Comparison of ENCODE assay signal across 2 cellular contexts in the genomic region with DNA sequence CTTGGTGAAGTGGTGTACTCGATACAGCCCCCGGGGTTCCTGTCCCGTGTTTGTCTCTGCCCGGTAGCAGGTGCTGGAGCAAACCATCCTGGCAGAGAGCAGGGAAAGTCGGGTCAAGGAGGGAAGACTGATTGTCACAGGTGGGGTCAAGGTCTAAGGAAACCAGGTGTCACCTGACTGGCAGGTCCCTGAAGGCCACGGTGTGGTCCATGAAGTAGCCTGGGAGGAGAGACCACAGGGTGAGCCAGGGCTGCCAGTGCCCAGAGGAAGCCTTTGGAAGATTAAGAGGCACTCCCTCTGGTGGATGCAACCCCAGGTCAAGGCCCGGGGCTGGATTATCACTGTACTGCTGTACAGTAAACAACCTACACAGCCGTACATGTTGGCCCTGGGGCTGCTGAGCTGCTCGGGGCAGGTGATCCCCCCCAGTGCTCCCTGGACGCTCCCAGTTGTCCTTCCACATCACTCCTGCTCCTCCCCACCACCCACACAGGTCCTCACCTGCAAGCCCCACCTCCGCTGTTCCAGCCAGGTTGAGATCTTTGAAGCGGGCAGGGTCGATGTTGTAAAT.
TF ChIP-seq lines count a peak whose summit lies in the region.

No MANE protein-coding gene starts in this region.

TF ChIP-seq in WTC11, 78 proteins besides CTCF, POLR2A, EP300 and RAD21 (continued from another document):
- TF ChIP-seq, protein P1, sequence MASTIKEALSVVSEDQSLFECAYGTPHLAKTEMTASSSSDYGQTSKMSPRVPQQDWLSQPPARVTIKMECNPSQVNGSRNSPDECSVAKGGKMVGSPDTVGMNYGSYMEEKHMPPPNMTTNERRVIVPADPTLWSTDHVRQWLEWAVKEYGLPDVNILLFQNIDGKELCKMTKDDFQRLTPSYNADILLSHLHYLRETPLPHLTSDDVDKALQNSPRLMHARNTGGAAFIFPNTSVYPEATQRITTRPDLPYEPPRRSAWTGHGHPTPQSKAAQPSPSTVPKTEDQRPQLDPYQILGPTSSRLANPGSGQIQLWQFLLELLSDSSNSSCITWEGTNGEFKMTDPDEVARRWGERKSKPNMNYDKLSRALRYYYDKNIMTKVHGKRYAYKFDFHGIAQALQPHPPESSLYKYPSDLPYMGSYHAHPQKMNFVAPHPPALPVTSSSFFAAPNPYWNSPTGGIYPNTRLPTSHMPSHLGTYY (CRISPR knock-in tag; IDR thresholded peaks at IDR 0.05), result no peak

TF ChIP-seq in HepG2, 621 proteins besides CTCF, POLR2A, EP300 and RAD21 (continued from another document and continues in another):
- TF ChIP-seq, protein P2, sequence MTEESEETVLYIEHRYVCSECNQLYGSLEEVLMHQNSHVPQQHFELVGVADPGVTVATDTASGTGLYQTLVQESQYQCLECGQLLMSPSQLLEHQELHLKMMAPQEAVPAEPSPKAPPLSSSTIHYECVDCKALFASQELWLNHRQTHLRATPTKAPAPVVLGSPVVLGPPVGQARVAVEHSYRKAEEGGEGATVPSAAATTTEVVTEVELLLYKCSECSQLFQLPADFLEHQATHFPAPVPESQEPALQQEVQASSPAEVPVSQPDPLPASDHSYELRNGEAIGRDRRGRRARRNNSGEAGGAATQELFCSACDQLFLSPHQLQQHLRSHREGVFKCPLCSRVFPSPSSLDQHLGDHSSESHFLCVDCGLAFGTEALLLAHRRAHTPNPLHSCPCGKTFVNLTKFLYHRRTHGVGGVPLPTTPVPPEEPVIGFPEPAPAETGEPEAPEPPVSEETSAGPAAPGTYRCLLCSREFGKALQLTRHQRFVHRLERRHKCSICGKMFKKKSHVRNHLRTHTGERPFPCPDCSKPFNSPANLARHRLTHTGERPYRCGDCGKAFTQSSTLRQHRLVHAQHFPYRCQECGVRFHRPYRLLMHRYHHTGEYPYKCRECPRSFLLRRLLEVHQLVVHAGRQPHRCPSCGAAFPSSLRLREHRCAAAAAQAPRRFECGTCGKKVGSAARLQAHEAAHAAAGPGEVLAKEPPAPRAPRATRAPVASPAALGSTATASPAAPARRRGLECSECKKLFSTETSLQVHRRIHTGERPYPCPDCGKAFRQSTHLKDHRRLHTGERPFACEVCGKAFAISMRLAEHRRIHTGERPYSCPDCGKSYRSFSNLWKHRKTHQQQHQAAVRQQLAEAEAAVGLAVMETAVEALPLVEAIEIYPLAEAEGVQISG (CRISPR knock-in tag; IDR thresholded peaks at IDR 0.05), result peak; percentile 44; the same call in 1 of the 2 replicates
- TF ChIP-seq ZNF263 (CRISPR knock-in tag; IDR thresholded peaks at IDR 0.05) (peak; percentile 98), RARA (CRISPR knock-in tag; IDR thresholded peaks at IDR 0.05) (peak; percentile 44; the same call in 1 of the 2 replicates), IKZF4 (CRISPR knock-in tag; IDR thresholded peaks at IDR 0.05; ENCODE audit: borderline replicate concordance, low read depth, not compliant biosample characterization) (no peak), TCF7 (IDR thresholded peaks at IDR 0.05; ENCODE audit: low read depth) (no peak), ZNF652 (CRISPR knock-in tag; IDR thresholded peaks at IDR 0.05; ENCODE audit: borderline replicate concordance, low read depth) (no peak), ZMYM3 (CRISPR knock-in tag; IDR thresholded peaks at IDR 0.05) (peak; percentile 58; the same call in 1 of the 2 replicates), TMF1 (CRISPR knock-in tag; IDR thresholded peaks at IDR 0.05; ENCODE audit: low read depth) (no peak), TOE1 (CRISPR knock-in tag; IDR thresholded peaks at IDR 0.05) (no peak), AFF4 (CRISPR knock-in tag; IDR thresholded peaks at IDR 0.05) (no peak), SMC3 (IDR thresholded peaks at IDR 0.05; ENCODE audit: low read length) (peak; percentile 68), MIER2 (CRISPR knock-in tag; IDR thresholded peaks at IDR 0.05) (no peak), ZNF333 (CRISPR knock-in tag; IDR thresholded peaks at IDR 0.05; ENCODE audit: borderline replicate concordance) (0 out of 2 replicates have a peak, but pooled peaks have one; percentile 57), ZFP82 (CRISPR knock-in tag; IDR thresholded peaks at IDR 0.05; ENCODE audit: borderline replicate concordance) (no peak), KDM3A (CRISPR knock-in tag; IDR thresholded peaks at IDR 0.05; ENCODE audit: low read depth) (no peak), NFYB (CRISPR knock-in tag; IDR thresholded peaks at IDR 0.05) (no peak), NFE2 (CRISPR knock-in tag; IDR thresholded peaks at IDR 0.05) (no peak), STAG1 (CRISPR knock-in tag; IDR thresholded peaks at IDR 0.05) (peak; percentile 72), ZNF776 (CRISPR knock-in tag; IDR thresholded peaks at IDR 0.05) (no peak), ARID4A (CRISPR knock-in tag; IDR thresholded peaks at IDR 0.05; ENCODE audit: borderline replicate concordance) (peak; percentile 45; the same call in 1 of the 2 replicates), ZNF790 (CRISPR knock-in tag; IDR thresholded peaks at IDR 0.05; ENCODE audit: borderline replicate concordance) (no peak), ZNF235 (CRISPR knock-in tag; IDR thresholded peaks at IDR 0.05; ENCODE audit: borderline replicate concordance) (no peak), ZSCAN31 (CRISPR knock-in tag; IDR thresholded peaks at IDR 0.05; ENCODE audit: low read depth) (0 out of 2 replicates have a peak, but pooled peaks have one; percentile 31), ZNF83 (CRISPR knock-in tag; IDR thresholded peaks at IDR 0.05; ENCODE audit: borderline replicate concordance) (no peak), CEBPZ (IDR thresholded peaks at IDR 0.05; ENCODE audit: low read length) (no peak), ATM (IDR thresholded peaks at IDR 0.05; ENCODE audit: borderline replicate concordance) (no peak), GLI4 (CRISPR knock-in tag; IDR thresholded peaks at IDR 0.05; ENCODE audit: borderline replicate concordance) (no peak), ZNF383 (CRISPR knock-in tag; IDR thresholded peaks at IDR 0.05; ENCODE audit: borderline replicate concordance) (no peak), RXRB (CRISPR knock-in tag; IDR thresholded peaks at IDR 0.05; ENCODE audit: borderline replicate concordance) (peak; percentile 62; the same call in 1 of the 2 replicates), ELF3 (CRISPR knock-in tag; IDR thresholded peaks at IDR 0.05) (0 out of 2 replicates have a peak, but pooled peaks have one; percentile 29), CEBPB (IDR thresholded peaks at IDR 0.05; ENCODE audit: borderline replicate concordance, low read depth, low read length) (no peak), ZSCAN30 (CRISPR knock-in tag; IDR thresholded peaks at IDR 0.05) (no peak), FLYWCH1 (CRISPR knock-in tag; IDR thresholded peaks at IDR 0.05) (no peak), SMAD1 (CRISPR knock-in tag; IDR thresholded peaks at IDR 0.05; ENCODE audit: borderline replicate concordance, low read depth) (no peak), LCORL (IDR thresholded peaks at IDR 0.05) (no peak), LCORL (CRISPR knock-in tag; IDR thresholded peaks at IDR 0.05) (0 out of 2 replicates have a peak, but pooled peaks have one; percentile 42)
- TF ChIP-seq, protein P3, sequence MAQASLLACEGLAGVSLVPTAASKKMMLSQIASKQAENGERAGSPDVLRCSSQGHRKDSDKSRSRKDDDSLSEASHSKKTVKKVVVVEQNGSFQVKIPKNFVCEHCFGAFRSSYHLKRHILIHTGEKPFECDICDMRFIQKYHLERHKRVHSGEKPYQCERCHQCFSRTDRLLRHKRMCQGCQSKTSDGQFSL (CRISPR knock-in tag; IDR thresholded peaks at IDR 0.05), result no peak
- TF ChIP-seq, protein P4, sequence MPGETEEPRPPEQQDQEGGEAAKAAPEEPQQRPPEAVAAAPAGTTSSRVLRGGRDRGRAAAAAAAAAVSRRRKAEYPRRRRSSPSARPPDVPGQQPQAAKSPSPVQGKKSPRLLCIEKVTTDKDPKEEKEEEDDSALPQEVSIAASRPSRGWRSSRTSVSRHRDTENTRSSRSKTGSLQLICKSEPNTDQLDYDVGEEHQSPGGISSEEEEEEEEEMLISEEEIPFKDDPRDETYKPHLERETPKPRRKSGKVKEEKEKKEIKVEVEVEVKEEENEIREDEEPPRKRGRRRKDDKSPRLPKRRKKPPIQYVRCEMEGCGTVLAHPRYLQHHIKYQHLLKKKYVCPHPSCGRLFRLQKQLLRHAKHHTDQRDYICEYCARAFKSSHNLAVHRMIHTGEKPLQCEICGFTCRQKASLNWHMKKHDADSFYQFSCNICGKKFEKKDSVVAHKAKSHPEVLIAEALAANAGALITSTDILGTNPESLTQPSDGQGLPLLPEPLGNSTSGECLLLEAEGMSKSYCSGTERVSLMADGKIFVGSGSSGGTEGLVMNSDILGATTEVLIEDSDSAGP (CRISPR knock-in tag; IDR thresholded peaks at IDR 0.05; ENCODE audit: borderline replicate concordance), result peak; percentile 35; the same call in 1 of the 2 replicates
- TF ChIP-seq, protein P5, sequence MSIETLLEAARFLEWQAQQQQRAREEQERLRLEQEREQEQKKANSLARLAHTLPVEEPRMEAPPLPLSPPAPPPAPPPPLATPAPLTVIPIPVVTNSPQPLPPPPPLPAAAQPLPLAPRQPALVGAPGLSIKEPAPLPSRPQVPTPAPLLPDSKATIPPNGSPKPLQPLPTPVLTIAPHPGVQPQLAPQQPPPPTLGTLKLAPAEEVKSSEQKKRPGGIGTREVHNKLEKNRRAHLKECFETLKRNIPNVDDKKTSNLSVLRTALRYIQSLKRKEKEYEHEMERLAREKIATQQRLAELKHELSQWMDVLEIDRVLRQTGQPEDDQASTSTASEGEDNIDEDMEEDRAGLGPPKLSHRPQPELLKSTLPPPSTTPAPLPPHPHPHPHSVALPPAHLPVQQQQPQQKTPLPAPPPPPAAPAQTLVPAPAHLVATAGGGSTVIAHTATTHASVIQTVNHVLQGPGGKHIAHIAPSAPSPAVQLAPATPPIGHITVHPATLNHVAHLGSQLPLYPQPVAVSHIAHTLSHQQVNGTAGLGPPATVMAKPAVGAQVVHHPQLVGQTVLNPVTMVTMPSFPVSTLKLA (IDR thresholded peaks at IDR 0.05), result no peak
